8 cellular contexts compared by ENCODE assay signal in genomic region chr20:41692479-41693135, GRCh38.
A peak's percentile ranks its signal among the peaks of the same experiment; 100 is the strongest.
DNase-seq lines count a peak whose midpoint lies in the region; ATAC-seq and TF ChIP-seq lines count a peak whose summit lies in the region.

No MANE protein-coding gene starts in this region.

- no peaks in the 10 kb centered on the region for H3K79me2 ChIP-seq in neural progenitor cell (ENCODE audit: low read depth)

- 0 out of 2 replicates have a peak overlapping the region, but pooled peaks have one; percentile 27 for H4K91ac ChIP-seq in IMR-90 (ENCODE audit: insufficient read depth, low read depth, low read length)

- WGBS in IMR-90 (ENCODE audit: extremely low coverage in 2 of 2, insufficient read length in 1 of 2), 2 experiments, result 0% methylated on average over 8 of the region's 29 CpGs; no CpG with 5 or more reads in 1 of the 2 experiments

- dilution Hi-C loops in IMR-90 (cut with HindIII; ENCODE audit: low sequenced_read_pairs, unreplicated experiment), result no loop called here

- peak overlapping the region; percentile 13 for H3K23ac ChIP-seq in IMR-90 (ENCODE audit: low read depth, low read length)

- CTCF ChIA-PET in Calu3 (lab: Charles Lee) (interaction anchor here (0.5 to 1.8 kb wide), 8 partner anchors 13 to 969 kb away, joined by 3 to 7 read pairs (median 4); partner anchors contain the start of genes CHD6 and LPIN3), IMR-90 (lab: Yijun Ruan, JAX) (interaction anchor here (0.6 kb wide), 3 partner anchors 541 to 1490 kb away, joined by 3 to 4 read pairs (median 3); no protein-coding TSS in a partner anchor)

- H3K4me1 Mint-ChIP-seq in Calu3 (ENCODE audit: low read depth, unreplicated experiment), result peaks cover 18% of the 10 kb centered on the region
- peaks cover 8% of the 10 kb centered on the region for H3K4me1 Mint-ChIP-seq in neural progenitor cell

- POLR2A ChIA-PET in IMR-90 (lab: Charles Lee; ENCODE audit: unreplicated experiment), result no interaction called here

- H4K5ac ChIP-seq in IMR-90 (ENCODE audit: low read depth, low read length), result peak overlapping the region; percentile 10

- peak overlapping the region; percentile 39; the same call in 1 of the 2 replicates for H3K14ac ChIP-seq in IMR-90 (replicated peaks; ENCODE audit: low read depth, low read length)

- peak overlapping the region; percentile 20 for H2BK5ac ChIP-seq in IMR-90 (ENCODE audit: low read depth, low read length, poor library complexity, severe bottlenecking)

- H3K4me3 Mint-ChIP-seq in Calu3 (ENCODE audit: low read depth, unreplicated experiment) (peak overlapping the region; percentile 84), neural progenitor cell (peak overlapping the region; percentile 95)

- H2BK120ac ChIP-seq in IMR-90 (ENCODE audit: low read depth, low read length), result peak overlapping the region; percentile 42

- H3K27ac Mint-ChIP-seq in Calu3 (ENCODE audit: unreplicated experiment) (peak overlapping the region; percentile 69), neural progenitor cell (peak overlapping the region; percentile 98)

- H2AK5ac ChIP-seq in IMR-90 (ENCODE audit: low read depth, low read length), result no peak overlapping the region

- TF ChIP-seq CTCF in Calu3 (IDR thresholded peaks at IDR 0.05; ENCODE audit: unreplicated experiment) (no peak), IMR-90 (conservative IDR thresholded peaks at IDR 0.05; ENCODE audit: low read depth, low read length) (no peak), neural progenitor cell (IDR thresholded peaks at IDR 0.05) (no peak)

- no peaks in the 10 kb centered on the region for H3K4me1 ChIP-seq in IMR-90 (ENCODE audit: control insufficient read depth, insufficient read depth, low read length)
- no peaks in the 10 kb centered on the region for H3K4me1 ChIP-seq in neural progenitor cell
- peaks cover 6% of the 10 kb centered on the region for H3K4me1 ChIP-seq in stomach smooth muscle (ENCODE audit: control insufficient read depth, insufficient read depth, low read length)

- peaks cover 6% of the 10 kb centered on the region for H3F3A ChIP-seq in neural progenitor cell (ENCODE audit: low read depth)

- H3K9me3 Mint-ChIP-seq in Calu3 (ENCODE audit: low read depth, unreplicated experiment) (no peaks in the 10 kb centered on the region), neural progenitor cell (no peaks in the 10 kb centered on the region)

- H3K36me3 ChIP-seq in IMR-90 (ENCODE audit: control insufficient read depth, insufficient read depth, low read length) (no peaks in the 10 kb centered on the region), neural progenitor cell (no peaks in the 10 kb centered on the region), stomach smooth muscle (ENCODE audit: control insufficient read depth in 2 of 2, insufficient read depth in 2 of 2, low read length in 2 of 2) (no peaks in the 10 kb centered on the region)

- TF ChIP-seq RAD21 in IMR-90 (IDR thresholded peaks at IDR 0.05; ENCODE audit: low read length), result no peak

- no peaks in the 10 kb centered on the region for H3K79me1 ChIP-seq in IMR-90 (ENCODE audit: low read depth in 1 of 2, low read length in 2 of 2)

- H3K9ac ChIP-seq in IMR-90 (ENCODE audit: low read depth, low read length), result peak overlapping the region; percentile 68
- H3K9ac ChIP-seq in neural progenitor cell, result no peak overlapping the region
- H3K9ac ChIP-seq in stomach smooth muscle (ENCODE audit: low read length in 2 of 2), result peak overlapping the region; percentile 79 to 95

- TF ChIP-seq POLR2A in IMR-90 (IDR thresholded peaks at IDR 0.05; ENCODE audit: low read depth, low read length), result no peak
- TF ChIP-seq POLR2A in Raji (IDR thresholded peaks at IDR 0.05; ENCODE audit: insufficient read depth, low read depth, low read length), result peak; percentile 64

- in situ Hi-C loops in IMR-90 (cut with MboI; ENCODE audit: low sequenced_read_pairs), result no loop called here

- H3K27ac ChIP-seq in IMR-90 (ENCODE audit: insufficient read depth, low read length) (peak overlapping the region; percentile 48), neural progenitor cell (peak overlapping the region; percentile 34), stomach smooth muscle (ENCODE audit: low read length) (peak overlapping the region; percentile 93)

- BruUV-seq in Calu3 (replicated peaks; lab: Mats Ljungman, UMichigan) (no TSS peak), IMR-90 (replicated peaks; lab: Mats Ljungman, UMichigan) (no TSS peak)

- H2AFZ ChIP-seq in IMR-90 (replicated peaks; ENCODE audit: low read length, poor library complexity) (peak overlapping the region; percentile 99), neural progenitor cell (replicated peaks) (peak overlapping the region; percentile 98)

- H3K36me3 Mint-ChIP-seq in Calu3 (ENCODE audit: insufficient read depth, unreplicated experiment), result peaks cover 21% of the 10 kb centered on the region
- H3K36me3 Mint-ChIP-seq in neural progenitor cell, result no peaks in the 10 kb centered on the region

- H3K27me3 Mint-ChIP-seq in Calu3 (ENCODE audit: unreplicated experiment) (peaks cover 6% of the 10 kb centered on the region), neural progenitor cell (ENCODE audit: insufficient read depth, low read depth) (peaks cover 2% of the 10 kb centered on the region)

- H3K4me3 ChIP-seq in IMR-90 (ENCODE audit: insufficient read depth, low read depth, low read length), result peak overlapping the region; percentile 72
- H3K4me3 ChIP-seq in neural progenitor cell, result peak overlapping the region; percentile 73
- peak overlapping the region; percentile 95 to 96 for H3K4me3 ChIP-seq in stomach smooth muscle (ENCODE audit: low read length in 2 of 2)

- H2AK9ac ChIP-seq in IMR-90 (replicated peaks; ENCODE audit: low read depth, low read length, poor library complexity), result peak overlapping the region; percentile 25

- H3K27me3 ChIP-seq in IMR-90 (ENCODE audit: control insufficient read depth, insufficient read depth, low read length), result peaks cover under 1% of the 10 kb centered on the region
- no peaks in the 10 kb centered on the region for H3K27me3 ChIP-seq in neural progenitor cell
- H3K27me3 ChIP-seq in stomach smooth muscle (ENCODE audit: control insufficient read depth in 1 of 2, insufficient read depth in 2 of 2, low read length in 2 of 2), result no peaks in the 10 kb centered on the region

- H3K18ac ChIP-seq in IMR-90 (ENCODE audit: low read depth, low read length), result peak overlapping the region; percentile 1; the same call in 1 of the 2 replicates

- H3K9me1 ChIP-seq in IMR-90 (ENCODE audit: insufficient read depth, low read length), result no peaks in the 10 kb centered on the region

- H3K9me3 ChIP-seq in IMR-90 (ENCODE audit: control insufficient read depth, insufficient read depth, low read length), result no peaks in the 10 kb centered on the region
- H3K9me3 ChIP-seq in neural progenitor cell (ENCODE audit: low read depth), result no peaks in the 10 kb centered on the region
- H3K9me3 ChIP-seq in stomach smooth muscle (ENCODE audit: control insufficient read depth in 2 of 2, low read length in 2 of 2), result no peaks in the 10 kb centered on the region

- H2BK15ac ChIP-seq in IMR-90 (ENCODE audit: low read depth, low read length), result peak overlapping the region; percentile 11; the same call in 1 of the 3 replicates

- intact Hi-C loops in Calu3 (cut with micrococcal nuclease; ENCODE audit: unreplicated experiment), result loop anchor here (1.0 to 5.0 kb wide), 3 partner anchors 42 to 215 kb away; partner anchors contain the start of gene CHD6
- intact Hi-C loops in IMR-90 (cut with micrococcal nuclease), result loop anchor here (5.0 to 10.0 kb wide), 5 partner anchors 208 to 555 kb away; partner anchors contain the start of genes LPIN3 and PLCG1

- H3K4ac ChIP-seq in IMR-90 (ENCODE audit: low read depth, low read length), result peak overlapping the region; percentile 44

- peak overlapping the region; percentile 64 to 68 for H4K8ac ChIP-seq in IMR-90 (ENCODE audit: low read depth in 2 of 2, low read length in 2 of 2)

- peak overlapping the region; percentile 32; the same call in 1 of the 2 replicates for H3K56ac ChIP-seq in IMR-90 (ENCODE audit: extremely low read depth, insufficient read depth, low read length)

- no peaks in the 10 kb centered on the region for H4K20me1 ChIP-seq in IMR-90 (ENCODE audit: insufficient read depth, low read length)
- no peaks in the 10 kb centered on the region for H4K20me1 ChIP-seq in neural progenitor cell (ENCODE audit: low read depth)

- H2BK20ac ChIP-seq in IMR-90 (ENCODE audit: low read depth, low read length), result no peak overlapping the region

- DNase-seq in Calu3, result peak; percentile 79
- DNase-seq in IMR-90, result peak; percentile 52
- peak; percentile 51 for DNase-seq in activated gamma-delta T cell treated with anti-CD3 and anti-CD28 coated beads, Interleukin-2, amount 50 U/mL, for 16 hours (ENCODE audit: low read depth)
- peak; percentile 78 for DNase-seq in foreskin melanocyte
- DNase-seq in neural progenitor cell (ENCODE audit: low spot score), result peak; percentile 92

- ATAC-seq in GM21528 (IDR thresholded peaks at IDR 0.05; ENCODE audit: low FRiP score, unreplicated experiment) (peak; percentile 60), IMR-90 (ENCODE audit: low read depth) (peak; percentile 67)

- H3K4me2 ChIP-seq in IMR-90 (ENCODE audit: low read depth, low read length), result peak overlapping the region; percentile 50
- H3K4me2 ChIP-seq in neural progenitor cell, result peak overlapping the region; percentile 81

TF ChIP-seq in IMR-90, 13 proteins besides CTCF, POLR2A, EP300 and RAD21:
- TF ChIP-seq BHLHE40 (IDR thresholded peaks at IDR 0.05; ENCODE audit: low read depth, low read length), result peak; percentile 58
- no peak for TF ChIP-seq SMC3 (IDR thresholded peaks at IDR 0.05; ENCODE audit: low read depth, low read length)
- TF ChIP-seq USF2 (IDR thresholded peaks at IDR 0.05; ENCODE audit: low read depth, low read length), result peak; percentile 91
TF ChIP-seq in IMR-90: peak in this region for 2.

Comparison
In these comparisons a context has a peak if more than half of its experiments do, and no peak if none do; other contexts are left out.
1. Peak in every context shown above with its lines: DNase-seq, ATAC-seq, H3K4me3 ChIP-seq and H3K27ac ChIP-seq.
2. H3K27ac ChIP-seq: peak in every context shown above with its lines; median percentile 93 in stomach smooth muscle; 48 in IMR-90; 34 in neural progenitor cell.